13 cellular contexts compared by ENCODE assay signal in the genomic region with DNA sequence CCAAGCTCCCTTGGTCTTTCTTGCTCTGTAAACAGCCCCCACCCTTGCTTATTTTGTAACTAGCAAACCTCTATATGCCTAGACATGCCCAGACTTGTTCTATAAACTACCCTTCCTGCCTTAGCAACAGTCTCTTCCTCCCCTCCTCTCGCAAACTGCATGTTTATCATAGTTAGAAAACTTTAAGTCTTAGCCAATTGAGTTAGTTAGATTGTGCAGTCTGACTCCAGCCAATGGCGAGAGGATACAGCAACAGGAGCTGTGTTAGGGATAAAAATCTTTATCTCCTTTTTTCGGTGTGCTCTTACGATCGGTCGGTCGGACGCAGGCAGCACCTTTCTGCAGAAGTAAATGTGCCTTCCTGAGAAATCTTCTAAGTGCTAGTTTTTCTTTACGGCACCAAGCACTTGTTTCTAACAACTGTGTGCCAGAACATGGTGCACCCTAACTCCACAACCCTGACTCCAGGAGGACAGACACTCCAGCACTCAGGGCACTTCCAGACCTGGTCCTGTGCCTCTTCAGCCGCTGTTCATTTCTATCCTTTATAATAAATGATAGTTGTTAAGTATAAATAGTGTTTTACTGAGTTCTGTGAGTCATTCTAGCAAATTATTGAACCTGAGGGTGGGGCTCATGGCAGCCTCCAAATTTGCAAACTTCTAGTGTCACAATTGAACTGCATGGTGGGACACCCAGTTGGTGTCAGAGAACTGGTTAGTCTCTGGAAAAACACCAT. TPM values are rescaled to one million over a fixed set of nuclear protein-coding genes. Genes with fewer than 3 reads are reported as not detected.
DNase-seq lines count a peak whose midpoint lies in the region; ATAC-seq and TF ChIP-seq lines count a peak whose summit lies in the region.
"Had no signal": no experiment of that assay in that cellular context is flagged by ENCODE, and none has a peak within 500 bp of the region (broad histone marks: within the 10 kb centered on the region; RNA-seq: fewer than 3 reads in every experiment).

No MANE protein-coding gene starts in this region.

- POLR2A ChIA-PET in activated CD8-positive, alpha-beta T cell treated with anti-CD3 and anti-CD28 coated beads for 36 hours (lab: Charles Lee), result no interaction called here

- peak overlapping the region; percentile 73 for H3K27ac Mint-ChIP-seq in activated CD8-positive, alpha-beta T cell treated with anti-CD3 and anti-CD28 coated beads for 36 hours
- H3K27ac Mint-ChIP-seq: CD4-positive, alpha-beta T cell; effector memory CD8-positive, alpha-beta T cell had no signal

- no peak overlapping the region for H3K4me3 Mint-ChIP-seq in activated CD8-positive, alpha-beta T cell treated with anti-CD3 and anti-CD28 coated beads for 36 hours
- H3K4me3 Mint-ChIP-seq: CD4-positive, alpha-beta T cell; effector memory CD8-positive, alpha-beta T cell; naive thymus-derived CD4-positive, alpha-beta T cell had no signal

- intact Hi-C loops in activated CD8-positive, alpha-beta T cell treated with anti-CD3 and anti-CD28 coated beads for 36 hours (cut with micrococcal nuclease), result no loop called here

- no peak overlapping the region for H3K4me3 ChIP-seq in AG10803 (ENCODE audit: low read length)
- H3K4me3 ChIP-seq in fibroblast of the aortic adventitia (ENCODE audit: low read depth, low read length), result no peak overlapping the region
- H3K4me3 ChIP-seq: SJCRH30 had no signal

- DNase-seq in AG10803 (ENCODE audit: low read depth) (peak; percentile 30), H4 (ENCODE audit: low spot score) (peak; percentile 9), fibroblast of the aortic adventitia (ENCODE audit: low read depth) (peak; percentile 11), GM13977 (ENCODE audit: low spot score) (no peak)
- no peak for DNase-seq in activated CD8-positive, alpha-beta T cell treated with anti-CD3 and anti-CD28 coated beads for 36 hours
- DNase-seq in activated T-cell treated with anti-CD3 and anti-CD28 coated beads, Interleukin-2, amount 50 U/mL, for 48 hours, result no peak
- DNase-seq: activated T-cell treated with anti-CD3 and anti-CD28 coated beads for 4 hours; CD4-positive, alpha-beta T cell; effector memory CD8-positive, alpha-beta T cell; naive thymus-derived CD4-positive, alpha-beta T cell; NCI-H1694 treated with DMSO at 0.1 percent for 48 hours; SJCRH30 had no signal

- H3K9me3 Mint-ChIP-seq in activated CD8-positive, alpha-beta T cell treated with anti-CD3 and anti-CD28 coated beads for 36 hours, result peaks cover 37% of the 10 kb centered on the region

- no peak for TF ChIP-seq CTCF in AG10803 (conservative IDR thresholded peaks at IDR 0.05; ENCODE audit: low read length)
- TF ChIP-seq CTCF in activated CD8-positive, alpha-beta T cell treated with anti-CD3 and anti-CD28 coated beads for 36 hours (IDR thresholded peaks at IDR 0.05), result no peak
- TF ChIP-seq CTCF in fibroblast of the aortic adventitia (IDR thresholded peaks at IDR 0.05; ENCODE audit: insufficient read depth, low read length), result no peak
- no peak for TF ChIP-seq CTCF in GM13977 (IDR thresholded peaks at IDR 0.05; ENCODE audit: extremely low read depth, insufficient read depth, missing control alignments)

- in situ Hi-C loops in GM13977 (cut with MboI; ENCODE audit: low pct_unique_long_range_greater_than_20kb, low sequenced_read_pairs, unreplicated experiment), result no loop called here

- no peaks in the 10 kb centered on the region for H3K4me1 Mint-ChIP-seq in activated CD8-positive, alpha-beta T cell treated with anti-CD3 and anti-CD28 coated beads for 36 hours (ENCODE audit: low read depth)

- ATAC-seq in activated CD8-positive, alpha-beta T cell treated with anti-CD3 and anti-CD28 coated beads for 36 hours, result no peak
- no peak for ATAC-seq in GM21390 (IDR thresholded peaks at IDR 0.05; ENCODE audit: unreplicated experiment)
- ATAC-seq: effector memory CD8-positive, alpha-beta T cell; naive thymus-derived CD4-positive, alpha-beta T cell had no signal

- H3K36me3 Mint-ChIP-seq in activated CD8-positive, alpha-beta T cell treated with anti-CD3 and anti-CD28 coated beads for 36 hours (ENCODE audit: low read depth), result peaks cover 76% of the 10 kb centered on the region

- H3K27me3 Mint-ChIP-seq in activated CD8-positive, alpha-beta T cell treated with anti-CD3 and anti-CD28 coated beads for 36 hours, result no peaks in the 10 kb centered on the region
- H3K27me3 Mint-ChIP-seq: CD4-positive, alpha-beta T cell; effector memory CD8-positive, alpha-beta T cell; naive thymus-derived CD4-positive, alpha-beta T cell had no signal

- CTCF ChIA-PET in activated CD8-positive, alpha-beta T cell treated with anti-CD3 and anti-CD28 coated beads for 36 hours (lab: Charles Lee), result no interaction called here

RNA-seq across cellular contexts. Expression of gene GNG4, which starts 25.7 kb away (rescaled TPM):
- total RNA-seq in H4 (2014; rRNA removed; shearing (Covaris generic)), result 6.0 and 9.0 TPM in 2 replicates
- total RNA-seq in activated CD8-positive, alpha-beta T cell treated with anti-CD3 and anti-CD28 coated beads for 36 hours, result 1 to 10 TPM; 2.2 to 2.3 TPM
- not detected in 2 replicates for total RNA-seq in fibroblast of the aortic adventitia (ENCODE audit: low replicate concordance)
- total RNA-seq: CD4-positive, alpha-beta T cell had no signal

Comparison
In these comparisons a context has a peak if more than half of its experiments do, and no peak if none do; other contexts are left out.
1. DNase-seq: peak in AG10803 (single experiment), H4 (single experiment) and fibroblast of the aortic adventitia (single experiment); none in activated CD8-positive, alpha-beta T cell treated with anti-CD3 and anti-CD28 coated beads for 36 hours (single experiment), GM13977 (single experiment) and activated T-cell treated with anti-CD3 and anti-CD28 coated beads, Interleukin-2, amount 50 U/mL, for 48 hours (0 of 2).